ENCODE assay signal across 16 cellular contexts in the genomic region with DNA sequence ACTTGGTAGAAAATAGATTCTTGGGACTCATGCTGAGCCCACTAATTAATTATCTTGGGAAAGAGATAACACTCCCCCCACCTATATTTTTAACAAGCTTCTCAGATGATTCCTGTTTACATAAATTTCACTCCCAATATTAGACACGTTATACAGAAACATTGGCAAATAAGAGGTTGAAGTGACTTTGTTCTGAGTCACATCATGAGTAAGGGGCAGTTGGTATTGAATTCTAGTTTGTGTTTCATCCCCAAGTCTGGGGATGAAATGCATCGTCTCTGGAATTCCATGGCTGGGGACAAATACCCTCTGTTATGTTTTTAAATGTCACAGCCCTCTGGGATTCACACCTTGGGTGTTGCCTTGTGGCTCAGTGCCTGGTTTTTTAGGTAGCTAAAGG. TPM values are rescaled to one million over a fixed set of nuclear protein-coding genes. Genes with fewer than 3 reads are reported as not detected.
DNase-seq lines count a peak whose midpoint lies in the region; ATAC-seq, FAIRE-seq and TF ChIP-seq lines count a peak whose summit lies in the region.
"Had no signal": no experiment of that assay in that cellular context is flagged by ENCODE, and none has a peak within 500 bp of the region (broad histone marks: within the 10 kb centered on the region; RNA-seq: fewer than 3 reads in every experiment).

No MANE protein-coding gene starts in this region.

- no peaks in the 10 kb centered on the region for H3K79me1 ChIP-seq in trophoblast cell (ENCODE audit: low read length)

- H3K4me1 ChIP-seq in endothelial cell of umbilical vein (ENCODE audit: control insufficient read depth, extremely low read depth, insufficient read depth, low read length), result peaks cover 17% of the 10 kb centered on the region
- peaks cover 2 to 7% of the 10 kb centered on the region in 2 experiments for H3K4me1 ChIP-seq in trophoblast cell (ENCODE audit: control insufficient read depth in 1 of 2, insufficient read depth in 2 of 2, low read length in 2 of 2)
- peaks cover 16% of the 10 kb centered on the region for H3K4me1 ChIP-seq in neural progenitor cell
- H3K4me1 ChIP-seq in upper lobe of right lung, result no peaks in the 10 kb centered on the region
- H3K4me1 ChIP-seq: BLaER1, stomach had no signal

- H3K4me3 ChIP-seq in endothelial cell of umbilical vein (replicated peaks in 1 of 3; ENCODE audit: insufficient read depth in 1 of 3, low read depth in 1 of 3, low read length in 3 of 3) (no peak overlapping the region), trophoblast cell (ENCODE audit: low read depth, low read length) (no peak overlapping the region), neural progenitor cell (no peak overlapping the region), upper lobe of right lung (no peak overlapping the region)
- H3K4me3 ChIP-seq: BLaER1, stomach had no signal

- no peak overlapping the region for H4K91ac ChIP-seq in trophoblast cell (ENCODE audit: low read depth, low read length)

- CTCF ChIA-PET in RWPE1 (lab: Yijun Ruan, JAX) (interaction anchor here (0.8 kb wide), 1 partner anchor 856 kb away, joined by 3 read pairs; no protein-coding TSS in a partner anchor), endothelial cell of umbilical vein (lab: Charles Lee) (interaction anchor here (1.0 to 1.3 kb wide), 2 partner anchors 17 to 26 kb away, joined by 3 to 4 read pairs; no protein-coding TSS in a partner anchor)
- CTCF ChIA-PET in activated CD8-positive, alpha-beta T cell treated with anti-CD3 and anti-CD28 coated beads, Interleukin-2, amount 10 ng/mL, durations not matched to agents 7 days and 5 days (lab: Charles Lee), result no interaction called here

- no peaks in the 10 kb centered on the region for H3K9me1 ChIP-seq in endothelial cell of umbilical vein (replicated peaks; ENCODE audit: control insufficient read depth, extremely low read depth, insufficient read depth, low read length)

- no peak overlapping the region for H4K12ac ChIP-seq in trophoblast cell (ENCODE audit: low read depth, low read length)

- no peaks in the 10 kb centered on the region for H3K27me3 Mint-ChIP-seq in activated CD8-positive, alpha-beta T cell treated with anti-CD3 and anti-CD28 coated beads, Interleukin-2, amount 10 ng/mL, durations not matched to agents 7 days and 5 days (ENCODE audit: low read depth)
- peaks cover 2% of the 10 kb centered on the region for H3K27me3 Mint-ChIP-seq in neural progenitor cell (ENCODE audit: insufficient read depth, low read depth)
- H3K27me3 Mint-ChIP-seq: activated CD4-positive, alpha-beta memory T cell treated with anti-CD3 and anti-CD28 coated beads for 36 hours; activated naive CD8-positive, alpha-beta T cell treated with anti-CD3 and anti-CD28 coated beads, Interleukin-2, amount 50 U/mL, for 24 hours had no signal

- H3K27me3 ChIP-seq in endothelial cell of umbilical vein (ENCODE audit: control insufficient read depth in 2 of 2, insufficient read depth in 2 of 2, low read length in 2 of 2) (no peaks in the 10 kb centered on the region), trophoblast cell (ENCODE audit: insufficient read depth, low read length) (no peaks in the 10 kb centered on the region), neural progenitor cell (no peaks in the 10 kb centered on the region), upper lobe of right lung (no peaks in the 10 kb centered on the region)
- H3K27me3 ChIP-seq: BLaER1, stomach had no signal

- no peaks in the 10 kb centered on the region for H4K20me1 ChIP-seq in endothelial cell of umbilical vein (replicated peaks; ENCODE audit: control insufficient read depth, extremely low read depth, insufficient read depth, low read length)
- H4K20me1 ChIP-seq in neural progenitor cell (ENCODE audit: low read depth), result peaks cover 61% of the 10 kb centered on the region
- H4K20me1 ChIP-seq: BLaER1 had no signal

- BruUV-seq in endothelial cell of umbilical vein (replicated peaks; lab: Mats Ljungman, UMichigan), result no TSS peak

- no peak overlapping the region for H3K27ac Mint-ChIP-seq in activated CD8-positive, alpha-beta T cell treated with anti-CD3 and anti-CD28 coated beads, Interleukin-2, amount 10 ng/mL, durations not matched to agents 7 days and 5 days
- H3K27ac Mint-ChIP-seq in neural progenitor cell, result no peak overlapping the region
- H3K27ac Mint-ChIP-seq: activated CD4-positive, alpha-beta memory T cell treated with anti-CD3 and anti-CD28 coated beads for 36 hours; activated naive CD8-positive, alpha-beta T cell treated with anti-CD3 and anti-CD28 coated beads, Interleukin-2, amount 50 U/mL, for 24 hours had no signal

- H3K4me2 ChIP-seq in endothelial cell of umbilical vein (ENCODE audit: insufficient read depth, low read length) (no peak overlapping the region), trophoblast cell (ENCODE audit: low read length) (no peak overlapping the region), neural progenitor cell (no peak overlapping the region)
- H3K4me2 ChIP-seq: BLaER1 had no signal

- no peak overlapping the region for H3K4me3 Mint-ChIP-seq in activated CD8-positive, alpha-beta T cell treated with anti-CD3 and anti-CD28 coated beads, Interleukin-2, amount 10 ng/mL, durations not matched to agents 7 days and 5 days
- no peak overlapping the region for H3K4me3 Mint-ChIP-seq in neural progenitor cell
- H3K4me3 Mint-ChIP-seq: activated CD4-positive, alpha-beta memory T cell treated with anti-CD3 and anti-CD28 coated beads for 36 hours; activated naive CD8-positive, alpha-beta T cell treated with anti-CD3 and anti-CD28 coated beads, Interleukin-2, amount 50 U/mL, for 24 hours had no signal

- no CpG with 5 or more reads among the region's 2 CpGs for WGBS in trophoblast cell (ENCODE audit: extremely low coverage, insufficient coverage, insufficient read length)

- TF ChIP-seq POLR2A in endothelial cell of umbilical vein (IDR thresholded peaks at IDR 0.05; ENCODE audit: low read depth, low read length), result no peak

- ATAC-seq in activated CD8-positive, alpha-beta T cell treated with anti-CD3 and anti-CD28 coated beads, Interleukin-2, amount 10 ng/mL, durations not matched to agents 7 days and 5 days, result no peak
- ATAC-seq in upper lobe of right lung, result no peak

- peaks cover 30% of the 10 kb centered on the region for H3F3A ChIP-seq in neural progenitor cell (ENCODE audit: low read depth)

- H2AFZ ChIP-seq in endothelial cell of umbilical vein (ENCODE audit: low read depth, low read length) (no peak overlapping the region), trophoblast cell (ENCODE audit: insufficient read depth, low read length, poor library complexity) (no peak overlapping the region), neural progenitor cell (replicated peaks) (no peak overlapping the region)

- H2BK120ac ChIP-seq in trophoblast cell (ENCODE audit: insufficient read depth, low read length, poor library complexity), result no peak overlapping the region

- H3K36me3 ChIP-seq in endothelial cell of umbilical vein (ENCODE audit: control insufficient read depth in 2 of 2, extremely low read depth in 1 of 2, insufficient read depth in 2 of 2, low read length in 2 of 2) (peaks cover 0 to 2% of the 10 kb centered on the region in 2 experiments), trophoblast cell (ENCODE audit: control insufficient read depth in 1 of 2, insufficient read depth in 2 of 2, low read length in 2 of 2) (peaks cover 5 to 12% of the 10 kb centered on the region in 2 experiments), neural progenitor cell (peaks cover 7% of the 10 kb centered on the region), upper lobe of right lung (no peaks in the 10 kb centered on the region)
- H3K36me3 ChIP-seq: stomach had no signal

- H3K9me3 ChIP-seq in endothelial cell of umbilical vein (replicated peaks; ENCODE audit: control insufficient read depth, insufficient read depth, low read length), result no peaks in the 10 kb centered on the region
- no peaks in the 10 kb centered on the region for H3K9me3 ChIP-seq in trophoblast cell (ENCODE audit: insufficient read depth, low read depth, low read length)
- H3K9me3 ChIP-seq in neural progenitor cell (ENCODE audit: low read depth), result no peaks in the 10 kb centered on the region
- no peaks in the 10 kb centered on the region for H3K9me3 ChIP-seq in upper lobe of right lung
- H3K9me3 ChIP-seq: stomach had no signal

- no peak overlapping the region for H2AK5ac ChIP-seq in trophoblast cell (ENCODE audit: low read length)

- no peak for FAIRE-seq in endothelial cell of umbilical vein (lab: Jason Lieb, UNC)
- FAIRE-seq: TTC549 had no signal

- no peak overlapping the region for H3K23ac ChIP-seq in trophoblast cell (ENCODE audit: low read length)

- no peak overlapping the region for H4K8ac ChIP-seq in trophoblast cell (ENCODE audit: low read depth, low read length)

- H3K18ac ChIP-seq in trophoblast cell (ENCODE audit: low read length), result no peak overlapping the region

- no peaks in the 10 kb centered on the region for H3K36me3 Mint-ChIP-seq in activated CD8-positive, alpha-beta T cell treated with anti-CD3 and anti-CD28 coated beads, Interleukin-2, amount 10 ng/mL, durations not matched to agents 7 days and 5 days (ENCODE audit: low read depth)
- H3K36me3 Mint-ChIP-seq in neural progenitor cell, result peaks cover 87% of the 10 kb centered on the region
- H3K36me3 Mint-ChIP-seq: activated CD4-positive, alpha-beta memory T cell treated with anti-CD3 and anti-CD28 coated beads for 36 hours had no signal

- H3K27ac ChIP-seq in RWPE1 (no peak overlapping the region), endothelial cell of umbilical vein (ENCODE audit: insufficient read depth, low read depth, low read length) (no peak overlapping the region), trophoblast cell (ENCODE audit: low read depth, low read length) (no peak overlapping the region), neural progenitor cell (no peak overlapping the region), upper lobe of right lung (no peak overlapping the region)
- H3K27ac ChIP-seq: BLaER1, stomach had no signal

- no peaks in the 10 kb centered on the region for H3K9me3 Mint-ChIP-seq in activated CD8-positive, alpha-beta T cell treated with anti-CD3 and anti-CD28 coated beads, Interleukin-2, amount 10 ng/mL, durations not matched to agents 7 days and 5 days (ENCODE audit: insufficient read depth)
- peaks cover 81% of the 10 kb centered on the region for H3K9me3 Mint-ChIP-seq in neural progenitor cell
- H3K9me3 Mint-ChIP-seq: activated CD4-positive, alpha-beta memory T cell treated with anti-CD3 and anti-CD28 coated beads for 36 hours had no signal

- DNase-seq in GM03348 (ENCODE audit: low spot score), result peak; percentile 22
- peak; percentile 16 for DNase-seq in RWPE1 (ENCODE audit: low spot score)
- DNase-seq in endothelial cell of umbilical vein (ENCODE audit: low read depth, low spot score), result no peak
- DNase-seq in trophoblast cell, result no peak
- no peak for DNase-seq in foreskin melanocyte
- no peak for DNase-seq in activated CD8-positive, alpha-beta T cell treated with anti-CD3 and anti-CD28 coated beads, Interleukin-2, amount 10 ng/mL, durations not matched to agents 7 days and 5 days
- DNase-seq in neural progenitor cell (ENCODE audit: low spot score), result no peak
- no peak for DNase-seq in upper lobe of right lung
- DNase-seq: activated naive CD8-positive, alpha-beta T cell treated with anti-CD3 and anti-CD28 coated beads, Interleukin-2, amount 50 U/mL, for 24 hours; left colon; NCI-H1436 treated with DMSO at 0.1 percent for 48 hours; NCI-H2227 treated with DMSO at 0.1 percent for 48 hours; stomach had no signal

- H3K4ac ChIP-seq in trophoblast cell (ENCODE audit: low read depth, low read length), result peak overlapping the region; percentile 27

- H3K9ac ChIP-seq in endothelial cell of umbilical vein (replicated peaks; ENCODE audit: extremely low read depth, insufficient read depth, low read length), result no peak overlapping the region
- no peak overlapping the region for H3K9ac ChIP-seq in trophoblast cell (ENCODE audit: low read length)
- H3K9ac ChIP-seq in neural progenitor cell, result no peak overlapping the region
- H3K9ac ChIP-seq: BLaER1 had no signal

- TF ChIP-seq CTCF in RWPE1 (conservative IDR thresholded peaks at IDR 0.05; ENCODE audit: low read depth), result no peak
- TF ChIP-seq CTCF in endothelial cell of umbilical vein (IDR thresholded peaks at IDR 0.05; ENCODE audit: extremely low read depth in 1 of 2, insufficient read depth in 1 of 2, low read depth in 1 of 2, low read length in 2 of 2), result no peak
- no peak for TF ChIP-seq CTCF in neural progenitor cell (IDR thresholded peaks at IDR 0.05)
- TF ChIP-seq CTCF in upper lobe of right lung (IDR thresholded peaks at IDR 0.05), result no peak

- POLR2A ChIA-PET in RWPE1 (lab: Yijun Ruan, JAX; ENCODE audit: low non-redundant PET), result no interaction called here
- POLR2A ChIA-PET in endothelial cell of umbilical vein (lab: Charles Lee), result no interaction called here
- POLR2A ChIA-PET in activated CD8-positive, alpha-beta T cell treated with anti-CD3 and anti-CD28 coated beads, Interleukin-2, amount 10 ng/mL, durations not matched to agents 7 days and 5 days (lab: Charles Lee), result no interaction called here

- no peak overlapping the region for H2BK12ac ChIP-seq in trophoblast cell (ENCODE audit: low read length)

- dilution Hi-C loops in endothelial cell of umbilical vein (cut with MboI; ENCODE audit: extremely low pct_ligation_motif_present, low sequenced_read_pairs), result no loop called here

- H3K4me1 Mint-ChIP-seq in activated CD8-positive, alpha-beta T cell treated with anti-CD3 and anti-CD28 coated beads, Interleukin-2, amount 10 ng/mL, durations not matched to agents 7 days and 5 days (ENCODE audit: low read depth), result no peaks in the 10 kb centered on the region
- H3K4me1 Mint-ChIP-seq in neural progenitor cell, result no peaks in the 10 kb centered on the region

- intact Hi-C loops in endothelial cell of umbilical vein (cut with micrococcal nuclease), result loop anchor here (5.0 kb wide), 1 partner anchor 84 kb away; no protein-coding TSS in a partner anchor
- intact Hi-C loops in upper lobe of right lung (cut with DNase I), result no loop called here

- H3K79me2 ChIP-seq in endothelial cell of umbilical vein (ENCODE audit: control insufficient read depth, insufficient read depth, low read length) (peaks cover 92% of the 10 kb centered on the region), trophoblast cell (ENCODE audit: control insufficient read depth, insufficient read depth, low read length, poor library complexity) (peaks cover 8% of the 10 kb centered on the region), neural progenitor cell (ENCODE audit: low read depth) (peaks cover 100% of the 10 kb centered on the region)

- H3K14ac ChIP-seq in trophoblast cell (ENCODE audit: low read length), result no peak overlapping the region

- no peak overlapping the region for H2BK5ac ChIP-seq in trophoblast cell (ENCODE audit: low read depth, low read length, poor library complexity)

RNA-seq across cellular contexts. Expression of gene BASP1, which starts 41.0 kb away (rescaled TPM):
- 79.3 and 102 TPM in 2 replicates for total RNA-seq in endothelial cell of umbilical vein
- polyA plus RNA-seq in endothelial cell of umbilical vein, result 58.5 and 69.4 TPM in 2 replicates
- polyA plus RNA-seq in endothelial cell of umbilical vein (2011; cell fraction: cytosol; rRNA removed), result 52.8 and 59.1 TPM in 2 replicates
- polyA plus RNA-seq in endothelial cell of umbilical vein (2011; cell fraction: nucleus; rRNA removed), result 16.5 and 27.1 TPM in 2 replicates
- polyA plus RNA-seq in endothelial cell of umbilical vein (2012), result 78.6 and 111 TPM in 2 replicates
- polyA minus RNA-seq in endothelial cell of umbilical vein, result 25.2 and 26.8 TPM in 2 replicates
- polyA minus RNA-seq in endothelial cell of umbilical vein (2011; cell fraction: cytosol; rRNA and poly(A)+ RNA removed), result 164 TPM
- polyA minus RNA-seq in endothelial cell of umbilical vein (2011; cell fraction: nucleus; rRNA and poly(A)+ RNA removed), result 8.5 and 8.9 TPM in 2 replicates
- polyA plus RNA-seq in trophoblast cell (2013), result 550 and 590 TPM in 2 replicates
- not detected for total RNA-seq in activated CD8-positive, alpha-beta T cell treated with anti-CD3 and anti-CD28 coated beads, Interleukin-2, amount 10 ng/mL, durations not matched to agents 7 days and 5 days
- 158 and 215 TPM in 2 replicates for total RNA-seq in neural progenitor cell (ENCODE audit: low replicate concordance)
- total RNA-seq in upper lobe of right lung, result 31.1 TPM

Comparison
In these comparisons a context has a peak if more than half of its experiments do, and no peak if none do; other contexts are left out.
1. DNase-seq: peak in GM03348 (single experiment) and RWPE1 (single experiment); none in endothelial cell of umbilical vein (single experiment), trophoblast cell (0 of 2), foreskin melanocyte (single experiment), activated CD8-positive, alpha-beta T cell treated with anti-CD3 and anti-CD28 coated beads, Interleukin-2, amount 10 ng/mL, durations not matched to agents 7 days and 5 days (single experiment), neural progenitor cell (single experiment) and upper lobe of right lung (single experiment).
2. RNA of gene BASP1, which starts 41.0 kb away (total RNA-seq): 158 to 215 TPM in neural progenitor cell, 79.3 to 102 TPM in endothelial cell of umbilical vein and 31.1 TPM in upper lobe of right lung (single experiment); not detected in activated CD8-positive, alpha-beta T cell treated with anti-CD3 and anti-CD28 coated beads, Interleukin-2, amount 10 ng/mL, durations not matched to agents 7 days and 5 days; every median in the first group is over 10 times any median in the second.